Comparison of ENCODE assay signal across 16 cellular contexts in the genomic region with DNA sequence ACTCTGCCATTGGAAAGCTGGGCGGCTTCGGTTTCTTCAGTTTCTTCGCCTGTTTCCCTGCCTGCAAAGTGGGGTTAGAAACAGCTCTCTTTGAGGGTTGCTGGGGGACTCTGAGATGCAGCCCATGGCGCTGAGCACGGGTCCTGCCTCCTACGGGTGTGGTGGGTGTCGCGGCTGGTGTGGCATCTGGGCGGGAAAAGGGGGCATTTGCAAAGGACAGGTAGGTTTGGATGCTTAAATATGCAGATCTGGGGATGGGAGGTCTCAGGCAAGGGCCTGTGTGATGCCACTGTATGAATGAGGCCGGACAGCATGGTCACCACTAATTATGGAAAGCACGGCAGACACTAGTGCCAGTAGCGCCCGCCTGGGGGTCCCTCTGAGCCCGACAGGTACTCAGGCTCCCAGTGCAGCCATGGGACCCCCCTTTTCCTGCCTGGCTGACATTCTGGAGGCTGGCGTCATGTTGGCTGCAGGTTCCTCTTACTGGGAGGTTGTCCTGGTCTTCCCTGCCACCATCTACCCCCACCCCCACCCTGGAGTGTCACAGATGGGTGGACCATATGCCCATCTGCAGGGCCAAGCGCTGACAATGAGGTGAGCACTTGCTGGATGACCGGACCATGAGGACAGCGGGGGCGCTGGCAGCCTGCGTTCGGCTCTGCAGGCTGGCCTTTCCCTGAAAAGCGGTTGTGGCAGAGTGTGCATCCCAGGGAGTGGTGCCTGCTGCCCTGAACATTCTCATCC.
DNase-seq lines count a peak whose midpoint lies in the region; ATAC-seq and TF ChIP-seq lines count a peak whose summit lies in the region.
"Had no signal": no experiment of that assay in that cellular context is flagged by ENCODE, and none has a peak within 500 bp of the region (broad histone marks: within the 10 kb centered on the region; RNA-seq: fewer than 3 reads in every experiment).

No MANE protein-coding gene starts in this region.

- TF ChIP-seq POLR2A in uterus (IDR thresholded peaks at IDR 0.05) (no peak), breast epithelium (IDR thresholded peaks at IDR 0.05) (no peak)

- intact Hi-C loops in left ventricle myocardium inferior (cut with micrococcal nuclease) = no loop called here
- intact Hi-C loops in Right ventricle myocardium superior (cut with DNase I) = loop anchor here (5.0 kb wide), 1 partner anchor 44 kb away; no protein-coding TSS in a partner anchor
- intact Hi-C loops in uterus (cut with DNase I; ENCODE audit: low total_unique reads) = loop anchor here (5.0 kb wide), 1 partner anchor 44 kb away; no protein-coding TSS in a partner anchor
- intact Hi-C loops in sciatic nerve (cut with DNase I) = no loop called here
- intact Hi-C loops in breast epithelium (cut with DNase I; ENCODE audit: low total_unique reads) = no loop called here

- H3K79me1 ChIP-seq in mesenchymal stem cell (replicated peaks; ENCODE audit: low read length, poor library complexity, severe bottlenecking) = peaks cover 9% of the 10 kb centered on the region

- H3K27ac ChIP-seq in left ventricle myocardium inferior (replicated peaks) (peak overlapping the region; percentile 98), WERI-Rb-1 (peak overlapping the region; percentile 89), mesenchymal stem cell (ENCODE audit: low read length, poor library complexity, severe bottlenecking) (no peak overlapping the region), uterus (peak overlapping the region; percentile 97 to 98), breast epithelium (peak overlapping the region in 1 of 2 donors; percentile 83)
- H3K27ac ChIP-seq: PC-9 had no signal

- H4K91ac ChIP-seq in mesenchymal stem cell (ENCODE audit: low read length) = peak overlapping the region; percentile 22

- H2AFZ ChIP-seq in mesenchymal stem cell (ENCODE audit: low read depth, low read length) = no peak overlapping the region
- H2AFZ ChIP-seq: PC-9 had no signal

- H3K23ac ChIP-seq in mesenchymal stem cell (ENCODE audit: low read length in 2 of 2) = peak overlapping the region in 1 of 2 experiments; percentile 51

- H3K14ac ChIP-seq in mesenchymal stem cell (ENCODE audit: low read length in 2 of 2) = peak overlapping the region in 1 of 2 experiments; percentile 26

- WGBS in mesenchymal stem cell = 97% methylated on average over 21 of the region's 22 CpGs

- ATAC-seq in Right ventricle myocardium superior (ENCODE audit: poor library complexity) (no peak), sciatic nerve (no peak)
- ATAC-seq: GM12878 had no signal

- no peaks in the 10 kb centered on the region for H3K9me3 ChIP-seq in left ventricle myocardium inferior (replicated peaks)
- no peaks in the 10 kb centered on the region for H3K9me3 ChIP-seq in WERI-Rb-1 (ENCODE audit: severe bottlenecking)
- no peaks in the 10 kb centered on the region for H3K9me3 ChIP-seq in mesenchymal stem cell (ENCODE audit: control insufficient read depth, low read length)
- no peaks in the 10 kb centered on the region for H3K9me3 ChIP-seq in uterus
- H3K9me3 ChIP-seq in breast epithelium = no peaks in the 10 kb centered on the region

- TF ChIP-seq CTCF in left ventricle myocardium inferior (IDR thresholded peaks at IDR 0.05; ENCODE audit: borderline replicate concordance) (no peak), WERI-Rb-1 (IDR thresholded peaks at IDR 0.05; ENCODE audit: low read depth, low read length) (peak; percentile 53; the same call in 1 of the 2 replicates), uterus (IDR thresholded peaks at IDR 0.05) (no peak), breast epithelium (IDR thresholded peaks at IDR 0.05) (no peak)

- H3K27me3 ChIP-seq in left ventricle myocardium inferior (ENCODE audit: low read depth) (no peaks in the 10 kb centered on the region), WERI-Rb-1 (ENCODE audit: insufficient read depth, low read depth, severe bottlenecking) (no peaks in the 10 kb centered on the region), mesenchymal stem cell (ENCODE audit: control insufficient read depth in 1 of 2, insufficient read depth in 1 of 2, low read length in 2 of 2) (no peaks in the 10 kb centered on the region), uterus (no peaks in the 10 kb centered on the region), breast epithelium (no peaks in the 10 kb centered on the region)

- peak overlapping the region in 1 of 2 experiments; percentile 24 for H3K4ac ChIP-seq in mesenchymal stem cell (ENCODE audit: low read depth in 1 of 2, low read length in 2 of 2)

- no peak overlapping the region for H2BK12ac ChIP-seq in mesenchymal stem cell (ENCODE audit: low read length in 2 of 2)

- no peak overlapping the region for H2BK120ac ChIP-seq in mesenchymal stem cell (ENCODE audit: low read depth, low read length)

- no peak overlapping the region for H3K4me2 ChIP-seq in mesenchymal stem cell (ENCODE audit: low read length, poor library complexity, severe bottlenecking)
- H3K4me2 ChIP-seq: PC-9 had no signal

- H3K4me3 ChIP-seq in left ventricle myocardium inferior (no peak overlapping the region), WERI-Rb-1 (ENCODE audit: low read depth, low read length) (no peak overlapping the region), mesenchymal stem cell (ENCODE audit: insufficient read depth in 1 of 2, low read depth in 1 of 2, low read length in 2 of 2) (no peak overlapping the region), uterus (no peak overlapping the region), breast epithelium (no peak overlapping the region)
- H3K4me3 ChIP-seq: GM12878, PC-9 had no signal

- no peak overlapping the region for H2BK5ac ChIP-seq in mesenchymal stem cell (ENCODE audit: low read depth, low read length, poor library complexity, severe bottlenecking)

- no peak overlapping the region for H4K8ac ChIP-seq in mesenchymal stem cell (ENCODE audit: low read length)

- no peak overlapping the region for H3K9ac ChIP-seq in mesenchymal stem cell (ENCODE audit: low read length)

- no peaks in the 10 kb centered on the region for H3K36me3 ChIP-seq in left ventricle myocardium inferior
- H3K36me3 ChIP-seq in WERI-Rb-1 = peaks cover 27% of the 10 kb centered on the region
- H3K36me3 ChIP-seq in mesenchymal stem cell (ENCODE audit: control insufficient read depth in 1 of 2, insufficient read depth in 2 of 2, low read depth in 1 of 2, low read length in 2 of 2) = peaks cover 3 to 40% of the 10 kb centered on the region in 2 experiments
- H3K36me3 ChIP-seq in uterus = no peaks in the 10 kb centered on the region
- H3K36me3 ChIP-seq in breast epithelium = no peaks in the 10 kb centered on the region

- DNase-seq in left ventricle myocardium inferior (no peak), Right ventricle myocardium superior (no peak), WERI-Rb-1 (peak; percentile 95), mesenchymal stem cell (no peak), uterus (no peak), sciatic nerve (ENCODE audit: low spot score) (no peak), ecto neural progenitor cell (ENCODE audit: low spot score) (no peak), breast epithelium (ENCODE audit: low spot score in 2 of 2) (no peak)
- DNase-seq: activated naive CD4-positive, alpha-beta T cell treated with Interleukin-2 at 50 U/mL for 16 hours; AML-193; central memory CD4-positive, alpha-beta T cell; NCI-H226; PC-9; stimulated activated CD4-positive, alpha-beta T cell treated with anti-CD3 and anti-CD28 coated beads, Interleukin-15, amount 100 ng/mL, for 24 hours; T-helper 9 cell had no signal

- H3K4me1 ChIP-seq in left ventricle myocardium inferior (peaks cover 100% of the 10 kb centered on the region), mesenchymal stem cell (ENCODE audit: control insufficient read depth, insufficient read depth, low read depth, low read length) (peaks cover 75% of the 10 kb centered on the region), uterus (peaks cover 6 to 46% of the 10 kb centered on the region in 2 donors), breast epithelium (peaks cover 22 to 56% of the 10 kb centered on the region in 2 donors)

- no peak overlapping the region for H2BK15ac ChIP-seq in mesenchymal stem cell (ENCODE audit: low read depth, poor library complexity, severe bottlenecking)

- no peak overlapping the region for H2AK5ac ChIP-seq in mesenchymal stem cell (ENCODE audit: low read length, severe bottlenecking)

- peak overlapping the region in 1 of 2 experiments; percentile 4 for H3K18ac ChIP-seq in mesenchymal stem cell (ENCODE audit: low read depth in 1 of 2, low read length in 2 of 2)

Comparison
In these comparisons a context has a peak if more than half of its experiments do, and no peak if none do; other contexts are left out.
1. intact Hi-C loops: an anchor here in Right ventricle myocardium superior (5.0 kb wide) and uterus (5.0 kb wide); none called in left ventricle myocardium inferior, sciatic nerve and breast epithelium.